ENCODE assay signal across 1 cellular context in the genomic region with DNA sequence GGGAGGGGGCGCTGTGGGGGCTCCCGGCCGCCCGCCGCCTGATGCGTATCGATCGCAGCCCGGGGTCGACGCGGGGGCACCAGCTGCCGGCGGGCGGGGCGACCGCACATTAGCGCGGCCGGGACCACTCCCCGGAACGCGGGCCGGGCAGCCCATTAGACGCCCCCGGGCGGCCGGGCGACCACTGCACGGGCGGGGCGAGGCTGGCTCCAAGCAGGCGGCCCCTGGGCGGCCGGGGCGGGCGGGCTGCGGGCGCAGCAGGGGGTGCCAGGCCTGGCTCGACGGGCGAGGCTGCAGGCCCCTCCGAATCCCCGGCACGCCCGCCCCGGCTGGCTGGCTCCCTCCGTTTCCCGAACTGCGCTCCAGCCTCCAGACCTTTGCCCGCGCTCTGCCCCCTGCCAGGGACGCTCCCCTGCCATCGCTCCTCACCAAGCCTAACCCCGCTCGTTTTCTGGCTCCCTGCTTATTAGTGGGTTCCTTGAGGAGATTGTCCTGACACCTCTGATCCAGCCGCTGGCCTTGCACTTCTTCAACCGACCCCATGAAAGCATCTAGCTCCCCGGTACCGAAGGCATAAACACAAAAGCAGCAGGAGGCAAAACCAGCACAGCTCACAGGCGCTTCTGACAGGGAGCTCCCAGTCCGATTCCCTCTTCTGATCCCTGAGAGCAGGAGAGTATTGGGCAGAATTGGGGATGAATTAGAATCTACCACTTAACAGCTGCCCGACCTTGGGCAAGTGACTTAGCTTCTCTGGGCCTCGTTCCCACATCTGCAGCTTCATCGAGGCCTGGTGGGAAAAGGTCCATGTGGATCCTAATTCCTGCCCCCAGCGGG.
TF ChIP-seq lines count a peak whose summit lies in the region.

No MANE protein-coding gene starts in this region.

TF ChIP-seq in endothelial cell of umbilical vein, 7 proteins besides CTCF, POLR2A, EP300 and RAD21:
- TF ChIP-seq FOS (IDR thresholded peaks at IDR 0.05; ENCODE audit: borderline replicate concordance, insufficient read depth, low read length) (no peak), EZH2 (IDR thresholded peaks at IDR 0.05; ENCODE audit: borderline replicate concordance, low read depth, low read length, severe bottlenecking) (peak; percentile 86), JUN (IDR thresholded peaks at IDR 0.05; ENCODE audit: borderline replicate concordance, insufficient read depth, insufficient read length, low read depth) (no peak), MYC (IDR thresholded peaks at IDR 0.05; ENCODE audit: low read depth, low read length) (no peak), GATA2 (IDR thresholded peaks at IDR 0.05; ENCODE audit: insufficient read depth, insufficient read length, low read depth, low read length) (no peak)
- TF ChIP-seq, protein P1, sequence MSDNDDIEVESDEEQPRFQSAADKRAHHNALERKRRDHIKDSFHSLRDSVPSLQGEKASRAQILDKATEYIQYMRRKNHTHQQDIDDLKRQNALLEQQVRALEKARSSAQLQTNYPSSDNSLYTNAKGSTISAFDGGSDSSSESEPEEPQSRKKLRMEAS (IDR thresholded peaks at IDR 0.05; ENCODE audit: insufficient read depth, insufficient read length): no peak
